20 cellular contexts compared by ENCODE assay signal in genomic region chr2:5473596-5473995, GRCh38.
"Had no signal": no experiment of that assay in that cellular context is flagged by ENCODE, and none has a peak within 500 bp of the region (broad histone marks: within the 10 kb centered on the region; RNA-seq: fewer than 3 reads in every experiment).

No MANE protein-coding gene starts in this region.

- H3K9me3 Mint-ChIP-seq: activated B cell treated with CpG ODN at 0.5 μM for 24 hours; activated CD8-positive, alpha-beta T cell treated with anti-CD3 and anti-CD28 coated beads for 36 hours; activated naive CD4-positive, alpha-beta T cell treated with anti-CD3 and anti-CD28 coated beads for 36 hours; memory B cell; stimulated activated memory B cell treated with anti-CD40 and anti-IgM and Interleukin-4, amounts not matched to agents 10 μg/mL and 1 μg/mL and 100 μg/mL, for 72 hours had no signal

- H3K4me3 Mint-ChIP-seq: activated B cell treated with CpG ODN at 0.5 μM for 24 hours; activated CD8-positive, alpha-beta T cell treated with anti-CD3 and anti-CD28 coated beads for 36 hours; activated naive CD4-positive, alpha-beta T cell treated with anti-CD3 and anti-CD28 coated beads for 36 hours; central memory CD8-positive, alpha-beta T cell; immature natural killer cell; memory B cell; naive B cell; stimulated activated memory B cell treated with anti-CD40 and anti-IgM and Interleukin-4, amounts not matched to agents 10 μg/mL and 1 μg/mL and 100 μg/mL, for 72 hours had no signal

- ATAC-seq: activated CD8-positive, alpha-beta T cell treated with anti-CD3 and anti-CD28 coated beads for 36 hours; heart right ventricle; mucosa of descending colon; pancreas; stimulated activated memory B cell treated with anti-CD40 and anti-IgM and Interleukin-4, amounts not matched to agents 10 μg/mL and 1 μg/mL and 100 μg/mL, for 72 hours had no signal

- H3K4me1 Mint-ChIP-seq: activated B cell treated with CpG ODN at 0.5 μM for 24 hours; central memory CD8-positive, alpha-beta T cell; immature natural killer cell; memory B cell; naive B cell; stimulated activated memory B cell treated with anti-CD40 and anti-IgM and Interleukin-4, amounts not matched to agents 10 μg/mL and 1 μg/mL and 100 μg/mL, for 72 hours had no signal

- DNase-seq: activated B cell treated with CpG ODN at 0.5 μM for 24 hours; activated CD4-positive, alpha-beta T cell treated with anti-CD3 and anti-CD28 coated beads for 48 hours; activated CD8-positive, alpha-beta T cell treated with anti-CD3 and anti-CD28 coated beads for 36 hours; activated naive CD4-positive, alpha-beta T cell treated with anti-CD3 and anti-CD28 coated beads for 36 hours; activated T-cell treated with anti-CD3 and anti-CD28 coated beads, Interleukin-2, amount 50 U/mL, for 1 hour; aorta; colonic mucosa; erythroblast; heart right ventricle; immature natural killer cell; mucosa of descending colon; naive B cell; pancreas; sigmoid colon; spleen; stimulated activated CD4-positive, alpha-beta T cell treated with anti-CD3 and anti-CD28 coated beads, Interleukin-4, amount 100 ng/mL, for 4 hours; upper lobe of left lung had no signal

- H3K27me3 Mint-ChIP-seq: activated CD8-positive, alpha-beta T cell treated with anti-CD3 and anti-CD28 coated beads for 36 hours; central memory CD8-positive, alpha-beta T cell; naive B cell; stimulated activated memory B cell treated with anti-CD40 and anti-IgM and Interleukin-4, amounts not matched to agents 10 μg/mL and 1 μg/mL and 100 μg/mL, for 72 hours had no signal

- H3K27ac Mint-ChIP-seq: activated B cell treated with CpG ODN at 0.5 μM for 24 hours; activated CD8-positive, alpha-beta T cell treated with anti-CD3 and anti-CD28 coated beads for 36 hours; activated naive CD4-positive, alpha-beta T cell treated with anti-CD3 and anti-CD28 coated beads for 36 hours; immature natural killer cell; memory B cell; naive B cell; stimulated activated memory B cell treated with anti-CD40 and anti-IgM and Interleukin-4, amounts not matched to agents 10 μg/mL and 1 μg/mL and 100 μg/mL, for 72 hours had no signal

- H3K36me3 Mint-ChIP-seq: immature natural killer cell; memory B cell; naive B cell; stimulated activated memory B cell treated with anti-CD40 and anti-IgM and Interleukin-4, amounts not matched to agents 10 μg/mL and 1 μg/mL and 100 μg/mL, for 72 hours had no signal
